Comparison of ENCODE assay signal across 8 cellular contexts in genomic region chr1:160031368-160032164, GRCh38. TPM values are rescaled to one million over a fixed set of nuclear protein-coding genes. Genes with fewer than 3 reads are reported as not detected.
DNase-seq lines count a peak whose midpoint lies in the region; ATAC-seq, FAIRE-seq and TF ChIP-seq lines count a peak whose summit lies in the region.

Gene PIGM, minus strand, starts transcription at chr1:160031990. Its CDS starts 251 bp downstream, at chr1:160031739.

- intact Hi-C loops in endothelial cell of umbilical vein (cut with micrococcal nuclease): loop anchor here (10.0 kb wide), 1 partner anchor 1037 kb away; no protein-coding TSS in a partner anchor

- BruUV-seq in endothelial cell of umbilical vein (replicated peaks; lab: Mats Ljungman, UMichigan): no TSS peak

- no peaks in the 10 kb centered on the region for H3F3A ChIP-seq in OCI-LY1 (ENCODE audit: insufficient read depth, low read length)

- peaks cover 29% of the 10 kb centered on the region for H3K4me1 ChIP-seq in OCI-LY1 (ENCODE audit: insufficient read depth, low read length, severe bottlenecking)
- H3K4me1 ChIP-seq in endothelial cell of umbilical vein (ENCODE audit: control insufficient read depth, extremely low read depth, insufficient read depth, low read length): peaks cover 11% of the 10 kb centered on the region

- peak; percentile 98 for FAIRE-seq in endothelial cell of umbilical vein (lab: Jason Lieb, UNC)

- H3K9ac ChIP-seq in OCI-LY1 (ENCODE audit: low read length): peak within 1 kb of the TSS; percentile 67
- H3K9ac ChIP-seq in endothelial cell of umbilical vein (replicated peaks; ENCODE audit: extremely low read depth, insufficient read depth, low read length): peak within 1 kb of the TSS; percentile 44

- no peaks in the 10 kb centered on the region for H3K27me3 ChIP-seq in OCI-LY1 (ENCODE audit: insufficient read depth, low read length)
- peaks cover 4 to 11% of the 10 kb centered on the region in 2 experiments for H3K27me3 ChIP-seq in endothelial cell of umbilical vein (ENCODE audit: control insufficient read depth in 2 of 2, insufficient read depth in 2 of 2, low read length in 2 of 2)

- no peak for TF ChIP-seq CTCF in OCI-LY1 (IDR thresholded peaks at IDR 0.05; ENCODE audit: low read length)
- TF ChIP-seq CTCF in endothelial cell of umbilical vein (IDR thresholded peaks at IDR 0.05; ENCODE audit: extremely low read depth in 1 of 2, insufficient read depth in 1 of 2, low read depth in 1 of 2, low read length in 2 of 2): no peak

- no peaks in the 10 kb centered on the region for H3K79me2 ChIP-seq in OCI-LY1 (ENCODE audit: insufficient read depth, low read length)
- H3K79me2 ChIP-seq in endothelial cell of umbilical vein (ENCODE audit: control insufficient read depth, insufficient read depth, low read length): no peaks in the 10 kb centered on the region

- dilution Hi-C loops in endothelial cell of umbilical vein (cut with MboI; ENCODE audit: extremely low pct_ligation_motif_present, low sequenced_read_pairs): no loop called here

- no peak for TF ChIP-seq POLR2A in endothelial cell of umbilical vein (IDR thresholded peaks at IDR 0.05; ENCODE audit: low read depth, low read length)

- H2AFZ ChIP-seq in OCI-LY1 (ENCODE audit: low read length) (peak within 1 kb of the TSS; percentile 56), endothelial cell of umbilical vein (ENCODE audit: low read depth, low read length) (peak within 1 kb of the TSS; percentile 90)

- H3K27ac ChIP-seq in OCI-LY1 (ENCODE audit: low read depth, low read length, poor library complexity, severe bottlenecking) (no peak within 1 kb of the TSS), endothelial cell of umbilical vein (ENCODE audit: insufficient read depth, low read depth, low read length) (no peak within 1 kb of the TSS)

- H3K9me2 ChIP-seq in OCI-LY1 (ENCODE audit: low read depth, low read length): no peaks in the 10 kb centered on the region

- H3K36me3 ChIP-seq in OCI-LY1 (ENCODE audit: insufficient read depth, low read length): peaks cover 4% of the 10 kb centered on the region; the same call in 1 of the 2 replicates
- no peaks in the 10 kb centered on the region for H3K36me3 ChIP-seq in endothelial cell of umbilical vein (ENCODE audit: control insufficient read depth in 2 of 2, extremely low read depth in 1 of 2, insufficient read depth in 2 of 2, low read length in 2 of 2)

- no peaks in the 10 kb centered on the region for H3K9me1 ChIP-seq in endothelial cell of umbilical vein (replicated peaks; ENCODE audit: control insufficient read depth, extremely low read depth, insufficient read depth, low read length)

- ATAC-seq in GM21526 (IDR thresholded peaks at IDR 0.05; ENCODE audit: low FRiP score, unreplicated experiment): peak; percentile 93

- POLR2A ChIA-PET in endothelial cell of umbilical vein (lab: Charles Lee): interaction anchor here (0.6 kb wide), 1 partner anchor 1270 kb away, joined by 3 read pairs; no protein-coding TSS in a partner anchor

- peak within 1 kb of the TSS; percentile 73 for H3K4me2 ChIP-seq in OCI-LY1 (ENCODE audit: low read length)
- peak within 1 kb of the TSS; percentile 90 for H3K4me2 ChIP-seq in endothelial cell of umbilical vein (ENCODE audit: insufficient read depth, low read length)

- H3K4me3 ChIP-seq in OCI-LY1 (ENCODE audit: low read depth, low read length, poor library complexity, severe bottlenecking): peak within 1 kb of the TSS; percentile 74
- H3K4me3 ChIP-seq in endothelial cell of umbilical vein (replicated peaks in 1 of 3; ENCODE audit: insufficient read depth in 1 of 3, low read depth in 1 of 3, low read length in 3 of 3): peak within 1 kb of the TSS; percentile 43 to 99 (median 78)

- no peaks in the 10 kb centered on the region for H4K20me1 ChIP-seq in OCI-LY1 (ENCODE audit: insufficient read depth, low read length)
- no peaks in the 10 kb centered on the region for H4K20me1 ChIP-seq in endothelial cell of umbilical vein (replicated peaks; ENCODE audit: control insufficient read depth, extremely low read depth, insufficient read depth, low read length)

- CTCF ChIA-PET in endothelial cell of umbilical vein (lab: Charles Lee): interaction anchor here (0.8 to 3.5 kb wide), 13 partner anchors 15 to 899 kb away, joined by 3 to 34 read pairs (median 4); partner anchors contain the start of gene DUSP23

- DNase-seq in DMS 273 (lab: John Stamatoyannopoulos, UW; ENCODE audit: unreplicated experiment) (peak; percentile 99), HuH-7 (ENCODE audit: low spot score) (peak; percentile 73), activated T-cell treated with anti-CD3 and anti-CD28 coated beads for 1 hour (ENCODE audit: low read depth) (peak; percentile 92), endothelial cell of umbilical vein (ENCODE audit: low read depth, low spot score) (peak; percentile 81), middle frontal gyrus (ENCODE audit: extremely low spot score, low spot score) (peak; percentile 90)
- DNase-seq in stimulated activated CD8-positive, alpha-beta memory T cell treated with anti-CD3 and anti-CD28 coated beads, Interleukin-2, amount 100 ng/mL, for 1 hour (ENCODE audit: low read depth in 2 of 2): peak; percentile 85 to 88

- H3K9me3 ChIP-seq in OCI-LY1 (ENCODE audit: low read length) (no peaks in the 10 kb centered on the region), endothelial cell of umbilical vein (replicated peaks; ENCODE audit: control insufficient read depth, insufficient read depth, low read length) (no peaks in the 10 kb centered on the region)

TF ChIP-seq in endothelial cell of umbilical vein, 7 proteins besides CTCF, POLR2A, EP300 and RAD21:
- no peak for TF ChIP-seq FOS (IDR thresholded peaks at IDR 0.05; ENCODE audit: borderline replicate concordance, insufficient read depth, low read length)
- peak; percentile 26 for TF ChIP-seq POLR2AphosphoS5 (IDR thresholded peaks at IDR 0.05; ENCODE audit: insufficient read depth, low read depth, low read length)
- TF ChIP-seq GATA2 (IDR thresholded peaks at IDR 0.05; ENCODE audit: insufficient read depth, insufficient read length, low read depth, low read length): no peak
- TF ChIP-seq, protein P1, sequence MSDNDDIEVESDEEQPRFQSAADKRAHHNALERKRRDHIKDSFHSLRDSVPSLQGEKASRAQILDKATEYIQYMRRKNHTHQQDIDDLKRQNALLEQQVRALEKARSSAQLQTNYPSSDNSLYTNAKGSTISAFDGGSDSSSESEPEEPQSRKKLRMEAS (IDR thresholded peaks at IDR 0.05; ENCODE audit: insufficient read depth, insufficient read length): no peak
- no peak for TF ChIP-seq MYC (IDR thresholded peaks at IDR 0.05; ENCODE audit: low read depth, low read length)

RNA-seq across cellular contexts. Expression of gene PIGM, which starts in this region (rescaled TPM):
- total RNA-seq in endothelial cell of umbilical vein: 4.8 and 5.4 TPM in 2 replicates
- 3.1 and 3.4 TPM in 2 replicates for polyA plus RNA-seq in endothelial cell of umbilical vein
- polyA plus RNA-seq in endothelial cell of umbilical vein (2011; cell fraction: cytosol; rRNA removed): 2.2 and 2.3 TPM in 2 replicates
- 1.6 and 2.1 TPM in 2 replicates for polyA plus RNA-seq in endothelial cell of umbilical vein (2011; cell fraction: nucleus; rRNA removed)
- 3.1 and 3.9 TPM in 2 replicates for polyA plus RNA-seq in endothelial cell of umbilical vein (2012)
- polyA minus RNA-seq in endothelial cell of umbilical vein: 3.5 and 4.0 TPM in 2 replicates
- 0.41 TPM for polyA minus RNA-seq in endothelial cell of umbilical vein (2011; cell fraction: cytosol; rRNA and poly(A)+ RNA removed)
- polyA minus RNA-seq in endothelial cell of umbilical vein (2011; cell fraction: nucleus; rRNA and poly(A)+ RNA removed): 1.4 and 2.3 TPM in 2 replicates
